ENCODE assay signal across 9 cellular contexts in the genomic region with DNA sequence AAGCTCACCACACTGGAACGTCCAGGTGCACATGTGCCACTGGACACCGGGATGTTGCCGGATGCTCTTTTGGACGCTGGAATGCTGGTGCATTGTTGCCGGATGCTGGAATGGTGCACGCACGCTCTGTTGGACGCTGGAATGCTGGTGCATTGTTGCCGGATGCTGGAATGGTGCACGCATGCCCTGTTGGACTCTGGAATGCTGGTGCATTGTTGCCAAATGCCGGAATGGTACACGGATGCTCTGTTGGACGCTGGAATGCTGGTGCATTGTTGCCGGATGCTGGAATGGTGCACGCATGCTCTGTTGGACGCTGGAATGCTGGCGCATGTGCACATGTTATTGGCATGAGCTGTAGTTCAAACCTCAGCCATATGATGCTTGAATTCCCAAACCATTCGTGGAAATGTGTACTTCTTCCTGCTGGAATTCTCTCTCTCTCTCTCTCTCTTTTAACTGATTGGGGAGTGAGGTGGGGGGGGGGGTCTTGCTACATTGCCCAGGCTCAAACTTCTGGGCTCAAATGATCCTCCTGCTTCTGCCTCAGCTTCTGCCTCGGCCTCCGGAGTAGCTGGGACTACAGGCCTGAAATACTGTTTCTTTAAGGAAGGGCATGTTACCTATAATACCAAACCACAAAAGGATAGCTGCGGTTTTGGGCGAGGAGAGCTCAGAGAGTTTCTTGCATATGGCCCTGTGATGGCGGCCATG. TPM values are rescaled to one million over a fixed set of nuclear protein-coding genes. Genes with fewer than 3 reads are reported as not detected.
DNase-seq lines count a peak whose midpoint lies in the region; ATAC-seq, FAIRE-seq and TF ChIP-seq lines count a peak whose summit lies in the region.
"Had no signal": no experiment of that assay in that cellular context is flagged by ENCODE, and none has a peak within 500 bp of the region (broad histone marks: within the 10 kb centered on the region; RNA-seq: fewer than 3 reads in every experiment).

No MANE protein-coding gene starts in this region.

- no peak for DNase-seq in CD4-positive, alpha-beta memory T cell
- DNase-seq in LNCaP clone FGC (ENCODE audit: low read depth) (no peak), neural progenitor cell (ENCODE audit: low spot score) (peak; percentile 68), GM12891 (ENCODE audit: insufficient read length, low spot score) (no peak)
- no peak for DNase-seq in stimulated activated CD4-positive, alpha-beta T cell treated with anti-CD3 and anti-CD28 coated beads, Interleukin-12 subunit alpha, Interleukin-12 subunit beta, amount 100 ng/mL, for 4 hours

- no peak overlapping the region for H2AFZ ChIP-seq in neural progenitor cell (replicated peaks)

- TF ChIP-seq CTCF in LNCaP clone FGC (IDR thresholded peaks at IDR 0.05; ENCODE audit: control insufficient read depth, extremely low read depth, insufficient read depth) (no peak), neural progenitor cell (IDR thresholded peaks at IDR 0.05) (no peak)

- H3K9me3 Mint-ChIP-seq in CD4-positive, alpha-beta memory T cell, result no peaks in the 10 kb centered on the region
- peaks cover 13% of the 10 kb centered on the region for H3K9me3 Mint-ChIP-seq in neural progenitor cell

- no peak for TF ChIP-seq POLR2A in GM12891 (IDR thresholded peaks at IDR 0.05; ENCODE audit: low read depth, low read length)

- H3K36me3 ChIP-seq in CD4-positive, alpha-beta memory T cell (ENCODE audit: insufficient read depth, low read length), result no peaks in the 10 kb centered on the region
- H3K36me3 ChIP-seq in esophagus (ENCODE audit: control insufficient read depth in 2 of 2, insufficient read depth in 2 of 2, low read length in 1 of 2) (no peaks in the 10 kb centered on the region), neural progenitor cell (no peaks in the 10 kb centered on the region)

- POLR2A ChIA-PET in CD4-positive, alpha-beta memory T cell (lab: Charles Lee; ENCODE audit: partially characterized antibody), result interaction anchor here (0.8 to 2.3 kb wide), 2 partner anchors 25 to 241 kb away, joined by 3 to 22 read pairs; a partner anchor contains a TSS

- peaks cover 18% of the 10 kb centered on the region for H3K4me1 ChIP-seq in CD4-positive, alpha-beta memory T cell (ENCODE audit: insufficient read depth, low read length)
- H3K4me1 ChIP-seq in esophagus (ENCODE audit: control insufficient read depth in 2 of 2, insufficient read depth in 2 of 2, low read length in 1 of 2), result peaks cover 0 to 8% of the 10 kb centered on the region in 2 donors
- H3K4me1 ChIP-seq in neural progenitor cell, result peaks cover 13% of the 10 kb centered on the region

- peaks cover 13% of the 10 kb centered on the region for H3F3A ChIP-seq in neural progenitor cell (ENCODE audit: low read depth)

- H3K9ac ChIP-seq in neural progenitor cell, result no peak overlapping the region

- 76 to 82% methylated on average over 23 of the region's 23 CpGs for WGBS in esophagus, 2 donors

- CTCF ChIA-PET in CD4-positive, alpha-beta memory T cell (lab: Charles Lee; ENCODE audit: partially characterized antibody), result interaction anchor here (0.9 kb wide), 1 partner anchor 25 kb away, joined by 5 read pairs; no protein-coding TSS in a partner anchor

- peaks cover 57% of the 10 kb centered on the region for H4K20me1 ChIP-seq in neural progenitor cell (ENCODE audit: low read depth)

- peak overlapping the region; percentile 79 to 91 (median 84) for H3K4me3 Mint-ChIP-seq in CD4-positive, alpha-beta memory T cell
- H3K4me3 Mint-ChIP-seq in neural progenitor cell, result peak overlapping the region; percentile 83

- peaks cover 19% of the 10 kb centered on the region for H3K79me2 ChIP-seq in neural progenitor cell (ENCODE audit: low read depth)

- FAIRE-seq in GM12891 (lab: Jason Lieb, UNC), result no peak

- no peaks in the 10 kb centered on the region for H3K9me3 ChIP-seq in CD4-positive, alpha-beta memory T cell (ENCODE audit: control insufficient read depth in 1 of 2, low read length in 2 of 2)
- H3K9me3 ChIP-seq in esophagus (ENCODE audit: control insufficient read depth in 2 of 2, insufficient read depth in 1 of 2, low read depth in 1 of 2, low read length in 1 of 2) (no peaks in the 10 kb centered on the region), neural progenitor cell (ENCODE audit: low read depth) (no peaks in the 10 kb centered on the region)

- peak overlapping the region; percentile 99 for H3K4me2 ChIP-seq in neural progenitor cell

- peak overlapping the region; percentile 11 to 62 for H3K4me3 ChIP-seq in CD4-positive, alpha-beta memory T cell (ENCODE audit: low read length in 2 of 2)
- H3K4me3 ChIP-seq in LNCaP clone FGC (ENCODE audit: low read depth, low read length) (peak overlapping the region; percentile 67), esophagus (ENCODE audit: low read depth in 1 of 2, low read length in 2 of 2) (peak overlapping the region; percentile 51 to 64), neural progenitor cell (peak overlapping the region; percentile 72)

- H3K27ac Mint-ChIP-seq in CD4-positive, alpha-beta memory T cell, result peak overlapping the region; percentile 43 to 86 (median 77)
- H3K27ac Mint-ChIP-seq in neural progenitor cell, result no peak overlapping the region

- no peak for ATAC-seq in HG03565 (IDR thresholded peaks at IDR 0.05; ENCODE audit: unreplicated experiment)
- no peak for ATAC-seq in GM18517 (IDR thresholded peaks at IDR 0.05; ENCODE audit: unreplicated experiment)

- H3K36me3 Mint-ChIP-seq in CD4-positive, alpha-beta memory T cell, result peaks cover 0 to 6% of the 10 kb centered on the region in 2 donors
- peaks cover 10% of the 10 kb centered on the region for H3K36me3 Mint-ChIP-seq in neural progenitor cell

- H3K27me3 ChIP-seq in CD4-positive, alpha-beta memory T cell (ENCODE audit: insufficient read depth, low read length), result no peaks in the 10 kb centered on the region
- H3K27me3 ChIP-seq in esophagus (ENCODE audit: control insufficient read depth in 1 of 2, insufficient read depth in 2 of 2, low read length in 2 of 2) (no peaks in the 10 kb centered on the region), neural progenitor cell (peaks cover 39% of the 10 kb centered on the region)

- intact Hi-C loops in CD4-positive, alpha-beta memory T cell (cut with micrococcal nuclease), result loop anchor here (1.0 to 2.0 kb wide), 2 partner anchors 240 to 329 kb away; a partner anchor contains a TSS

- peak overlapping the region; percentile 57 for H3K27ac ChIP-seq in CD4-positive, alpha-beta memory T cell (ENCODE audit: low read depth, low read length)
- H3K27ac ChIP-seq in esophagus (ENCODE audit: low read depth in 2 of 2, low read length in 1 of 2) (no peak overlapping the region), neural progenitor cell (no peak overlapping the region)
- H3K27ac ChIP-seq: SK-N-MC had no signal

- H3K4me1 Mint-ChIP-seq in CD4-positive, alpha-beta memory T cell, result peaks cover 19 to 34% (median 29%) of the 10 kb centered on the region in 4 donors
- H3K4me1 Mint-ChIP-seq in neural progenitor cell, result peaks cover 22% of the 10 kb centered on the region

- no peaks in the 10 kb centered on the region for H3K27me3 Mint-ChIP-seq in CD4-positive, alpha-beta memory T cell
- H3K27me3 Mint-ChIP-seq in neural progenitor cell (ENCODE audit: insufficient read depth, low read depth), result peaks cover 10% of the 10 kb centered on the region

TF ChIP-seq in GM12891, 5 proteins besides CTCF, POLR2A, EP300 and RAD21:
- TF ChIP-seq PAX5 (IDR thresholded peaks at IDR 0.05; ENCODE audit: insufficient read depth, low read length, severe bottlenecking) (no peak), POLR2AphosphoS5 (IDR thresholded peaks at IDR 0.05; ENCODE audit: low read depth, low read length) (no peak), SPI1 (IDR thresholded peaks at IDR 0.05; ENCODE audit: low read depth, low read length) (no peak), POU2F2 (IDR thresholded peaks at IDR 0.05; ENCODE audit: low read depth, low read length) (no peak), TAF1 (IDR thresholded peaks at IDR 0.05; ENCODE audit: low read depth, low read length) (no peak)

RNA-seq across cellular contexts. Expression of a gene that starts 1.2 kb away (rescaled TPM):
- 10 to 100 TPM; 17.5 to 18.9 TPM for total RNA-seq in CD4-positive, alpha-beta memory T cell
- polyA plus RNA-seq in CD4-positive, alpha-beta memory T cell, result 1 to 10 TPM in 1 of 2 donors, under 1 TPM in 1; 0.15 to 3.4 TPM
- polyA plus RNA-seq in esophagus, result 10 to 100 TPM; 10.9 to 19.4 TPM
- 40.4 and 59.2 TPM in 2 replicates for total RNA-seq in neural progenitor cell (ENCODE audit: low replicate concordance)
- polyA plus RNA-seq in GM12891 (2012; ENCODE audit: low read depth, missing spikeins), result 1.2 TPM
